19 cellular contexts compared by ENCODE assay signal in the genomic region with DNA sequence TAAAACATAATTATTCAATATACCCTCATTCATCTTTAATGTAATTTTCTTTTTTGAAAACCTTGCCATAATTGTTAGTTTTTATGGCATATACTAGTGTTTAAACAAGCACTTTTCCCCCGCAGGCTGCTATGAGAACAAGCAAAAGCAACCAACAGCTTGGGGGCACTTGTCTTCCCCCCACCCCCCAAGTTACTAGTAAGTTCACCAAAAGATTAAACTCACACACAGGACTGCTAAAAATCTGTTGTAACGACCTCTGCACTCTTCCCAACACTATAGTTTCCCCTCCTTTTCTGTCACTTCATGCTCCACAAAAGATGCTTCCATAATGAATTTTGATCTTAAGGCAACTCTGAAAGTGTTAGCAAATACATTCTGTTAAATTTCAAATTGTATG.
DNase-seq lines count a peak whose midpoint lies in the region; ATAC-seq and TF ChIP-seq lines count a peak whose summit lies in the region.
"Had no signal": no experiment of that assay in that cellular context is flagged by ENCODE, and none has a peak within 500 bp of the region (broad histone marks: within the 10 kb centered on the region; RNA-seq: fewer than 3 reads in every experiment).

No MANE protein-coding gene starts in this region.

- H3K4me3 Mint-ChIP-seq in brain (peak overlapping the region in 1 of 5 experiments; percentile 3), T-cell (no peak overlapping the region)
- H3K4me3 Mint-ChIP-seq: CD4-positive, CD25-positive, alpha-beta regulatory T cell; CD8-positive, alpha-beta memory T cell; GM23338 had no signal

- H3K4me3 ChIP-seq in BLaER1 = no peak overlapping the region
- H3K4me3 ChIP-seq in Jurkat, Clone E6-1 (ENCODE audit: low read length) = peak overlapping the region; percentile 33
- H3K4me3 ChIP-seq: GM23338 had no signal

- H3K4me1 Mint-ChIP-seq in brain (peaks cover 30% of the 10 kb centered on the region), T-cell (no peaks in the 10 kb centered on the region)
- H3K4me1 Mint-ChIP-seq: CD4-positive, CD25-positive, alpha-beta regulatory T cell had no signal

- H3K27ac ChIP-seq in BLaER1 = no peak overlapping the region
- H3K27ac ChIP-seq: HL-60 had no signal

- no peak overlapping the region for H3K9ac ChIP-seq in BLaER1

- H3K9me3 Mint-ChIP-seq in brain = peaks cover 0 to 7% (median 4%) of the 10 kb centered on the region in 5 experiments
- no peaks in the 10 kb centered on the region for H3K9me3 Mint-ChIP-seq in T-cell
- H3K9me3 Mint-ChIP-seq: GM23338 had no signal

- DNase-seq in Jurkat, Clone E6-1 (ENCODE audit: low read depth, low spot score) = peak; percentile 52
- peak; percentile 33 for DNase-seq in NCI-H524 treated with DMSO at 0.1 percent for 48 hours (lab: John Stamatoyannopoulos, UW)
- no peak for DNase-seq in activated T-cell treated with anti-CD3 and anti-CD28 coated beads for 4 hours
- no peak for DNase-seq in UCSD-AML1 (lab: John Stamatoyannopoulos, UW; ENCODE audit: unreplicated experiment)
- DNase-seq in stimulated activated naive CD4-positive, alpha-beta T cell (lab: John Stamatoyannopoulos, UW) = no peak
- no peak for DNase-seq in T-cell
- DNase-seq: 8988T; C1 segment of cervical spinal cord; CD4-positive, CD25-positive, alpha-beta regulatory T cell; CD8-positive, alpha-beta memory T cell; COR-L47; DMS 273 treated with DMSO at 0.1 percent for 48 hours; DMS53; HCEC 1CT; IMR-90 had no signal

- peak overlapping the region; percentile 77 for H3K4me2 ChIP-seq in BLaER1
- H3K4me2 ChIP-seq: GM23338 had no signal

- no peaks in the 10 kb centered on the region for H4K20me1 ChIP-seq in BLaER1

- peak overlapping the region in 3 of 5 experiments; percentile 31 to 66 (median 42) for H3K27ac Mint-ChIP-seq in brain
- H3K27ac Mint-ChIP-seq in T-cell = no peak overlapping the region
- H3K27ac Mint-ChIP-seq: CD4-positive, CD25-positive, alpha-beta regulatory T cell; CD8-positive, alpha-beta memory T cell; GM23338 had no signal

- no peaks in the 10 kb centered on the region for H3K27me3 ChIP-seq in BLaER1

- TF ChIP-seq CTCF in brain (conservative IDR thresholded peaks at IDR 0.05) = no peak

- H3K27me3 Mint-ChIP-seq in brain = no peaks in the 10 kb centered on the region
- H3K27me3 Mint-ChIP-seq in T-cell = no peaks in the 10 kb centered on the region
- H3K27me3 Mint-ChIP-seq: CD4-positive, CD25-positive, alpha-beta regulatory T cell had no signal

- POLR2A ChIA-PET in T-cell (lab: Charles Lee) = interaction anchor here in 1 of 2 donors (0.7 kb wide), 1 partner anchor 426 kb away, joined by 4 read pairs; no protein-coding TSS in a partner anchor

- peaks cover 47% of the 10 kb centered on the region for H3K4me1 ChIP-seq in BLaER1

- ATAC-seq in T-cell (replicated peaks in 1 of 4) = no peak
- ATAC-seq: GM23338 had no signal

- no peaks in the 10 kb centered on the region for H3K9me3 ChIP-seq in BLaER1

- no peaks in the 10 kb centered on the region for H3K36me3 ChIP-seq in BLaER1

- peaks cover 3% of the 10 kb centered on the region for H3K36me3 Mint-ChIP-seq in brain
- no peaks in the 10 kb centered on the region for H3K36me3 Mint-ChIP-seq in T-cell
- H3K36me3 Mint-ChIP-seq: CD4-positive, CD25-positive, alpha-beta regulatory T cell; CD8-positive, alpha-beta memory T cell had no signal

- CTCF ChIA-PET in T-cell (lab: Charles Lee) = no interaction called here

Comparison
In these comparisons a context has a peak if more than half of its experiments do, and no peak if none do; other contexts are left out.
1. DNase-seq: peak in Jurkat, Clone E6-1 (single experiment) and NCI-H524 treated with DMSO at 0.1 percent for 48 hours (single experiment); none in activated T-cell treated with anti-CD3 and anti-CD28 coated beads for 4 hours (single experiment), UCSD-AML1 (single experiment), stimulated activated naive CD4-positive, alpha-beta T cell (0 of 6) and T-cell (0 of 34).
2. H3K27ac Mint-ChIP-seq: peak in brain (3 of 5); none in T-cell (0 of 2).